In the genomic region with DNA sequence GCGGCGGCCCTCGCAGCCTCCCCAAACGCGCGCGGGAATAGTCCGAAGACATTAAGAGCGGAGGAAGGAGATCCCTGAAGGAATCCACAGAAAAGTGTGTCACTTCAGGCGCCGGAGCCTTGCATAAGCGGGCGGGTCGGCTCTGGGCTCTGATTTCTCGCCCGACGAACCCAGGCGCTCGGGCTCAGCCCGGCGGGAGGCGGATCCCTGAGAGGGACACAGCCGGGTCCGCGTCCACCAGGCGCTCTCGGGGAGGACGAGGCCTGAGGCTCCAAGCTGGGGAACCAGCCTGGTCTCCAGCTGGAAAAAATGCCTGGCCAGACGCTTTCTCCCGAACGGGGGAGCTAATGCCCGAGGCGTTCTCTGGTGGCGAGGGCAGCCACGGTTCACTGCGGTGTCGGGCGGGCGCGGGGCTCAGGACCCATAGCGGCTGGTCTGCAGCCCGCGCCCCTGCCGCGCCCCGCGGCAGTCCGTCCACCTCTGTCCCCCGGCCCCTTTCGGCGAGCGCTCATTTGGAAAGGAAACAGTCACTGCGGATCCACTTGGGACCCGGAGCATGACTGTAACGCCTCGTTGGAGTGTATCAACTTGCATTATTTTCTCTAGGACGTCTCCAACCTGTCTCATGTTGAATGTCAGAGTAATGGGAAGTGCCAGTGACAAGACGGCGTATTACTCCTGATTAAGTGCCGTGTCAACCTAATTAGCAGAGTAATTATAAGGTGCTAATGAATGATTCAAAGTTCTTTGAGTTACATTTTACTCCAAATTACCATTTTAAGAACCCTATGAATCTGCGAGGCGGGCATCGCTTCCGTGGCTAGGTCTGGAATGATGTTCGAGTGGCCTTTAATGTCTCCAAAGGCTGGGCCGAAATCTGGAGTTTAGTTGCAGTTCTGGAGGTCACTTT, we compare ENCODE assay signal across 9 cellular contexts. TPM values are rescaled to one million over a fixed set of nuclear protein-coding genes. Genes with fewer than 3 reads are reported as not detected.
DNase-seq lines count a peak whose midpoint lies in the region; ATAC-seq, FAIRE-seq and TF ChIP-seq lines count a peak whose summit lies in the region.
"Had no signal": no experiment of that assay in that cellular context is flagged by ENCODE, and none has a peak within 500 bp of the region (broad histone marks: within the 10 kb centered on the region; RNA-seq: fewer than 3 reads in every experiment).

No MANE protein-coding gene starts in this region.

- FAIRE-seq in H1 (lab: Jason Lieb, UNC), result no peak

- peaks cover 79% of the 10 kb centered on the region for H3K27me3 Mint-ChIP-seq in CD8-positive, alpha-beta T cell (ENCODE audit: low read depth)
- peaks cover 86% of the 10 kb centered on the region for H3K27me3 Mint-ChIP-seq in osteocyte (ENCODE audit: unreplicated experiment)

- no peak overlapping the region; the same call in 1 of the 2 replicates for H3K18ac ChIP-seq in H1 (ENCODE audit: extremely low read depth, low read length)

- no peak overlapping the region for H4K5ac ChIP-seq in H1 (ENCODE audit: insufficient read length, low read depth, low read length)

- POLR2A ChIA-PET in CD8-positive, alpha-beta T cell (lab: Charles Lee), result interaction anchor here (1.2 kb wide), 1 partner anchor 11 kb away, joined by 3 read pairs; no protein-coding TSS in a partner anchor
- POLR2A ChIA-PET in H1 (lab: Charles Lee; ENCODE audit: partially characterized antibody), result interaction anchor here (0.8 to 1.5 kb wide), 2 partner anchors 8 to 12 kb away, joined by 3 to 5 read pairs; no protein-coding TSS in a partner anchor

- ATAC-seq in CD8-positive, alpha-beta T cell, result no peak
- ATAC-seq in HG02973 (IDR thresholded peaks at IDR 0.05; ENCODE audit: unreplicated experiment), result no peak
- no peak for ATAC-seq in HG02938 (IDR thresholded peaks at IDR 0.05; ENCODE audit: unreplicated experiment)
- no peak for ATAC-seq in GM21526 (IDR thresholded peaks at IDR 0.05; ENCODE audit: low FRiP score, unreplicated experiment)

- no peak overlapping the region for H3K4ac ChIP-seq in H1 (replicated peaks; ENCODE audit: insufficient read length, low read depth, low read length)

- no peak overlapping the region for H3K9ac ChIP-seq in H1 (replicated peaks in 1 of 4; ENCODE audit: extremely low read depth in 1 of 4, low read depth in 3 of 4, low read length in 3 of 4)

- no peak overlapping the region for H2BK5ac ChIP-seq in H1 (ENCODE audit: low read depth, low read length)

- H3K23ac ChIP-seq in H1 (ENCODE audit: insufficient read length), result no peak overlapping the region

- peaks cover 24% of the 10 kb centered on the region for H3K4me1 Mint-ChIP-seq in CD8-positive, alpha-beta T cell (ENCODE audit: low read depth)
- H3K4me1 Mint-ChIP-seq in osteocyte (ENCODE audit: unreplicated experiment), result peaks cover 31% of the 10 kb centered on the region

- WGBS in H1 (ENCODE audit: extremely low coverage in 1 of 2, insufficient coverage in 1 of 2, insufficient read length in 1 of 2, insufficient replicate concordance in 2 of 2, low coverage in 1 of 2, low lambda C conversion rate in 2 of 2, missing lambda C conversion rate in 1 of 2), 2 experiments, result 3% methylated on average over 60 of the region's 66 CpGs; no CpG with 5 or more reads in 1 of the 2 experiments

- H3K4me3 ChIP-seq in CD8-positive, alpha-beta T cell (ENCODE audit: low read depth, low read length), result peak overlapping the region; percentile 28
- peak overlapping the region; percentile 46 for H3K4me3 ChIP-seq in MG63
- peak overlapping the region; percentile 12 to 59 (median 36); a peak in 7 of 8 replicates for H3K4me3 ChIP-seq in H1 (ENCODE audit: extremely low read depth in 1 of 4, insufficient read depth in 2 of 4, low read depth in 3 of 4, low read length in 4 of 4)

- H2BK12ac ChIP-seq in H1 (ENCODE audit: low read depth, low read length), result 0 out of 2 replicates have a peak overlapping the region, but pooled peaks have one; percentile 75

- no peak overlapping the region for H2BK20ac ChIP-seq in H1 (ENCODE audit: low read length)

- intact Hi-C loops in CD8-positive, alpha-beta T cell (cut with DNase I, micrococcal nuclease), result no loop called here

- no peak for TF ChIP-seq EP300 in H1 (IDR thresholded peaks at IDR 0.05; ENCODE audit: borderline replicate concordance in 1 of 2, low read depth in 2 of 2, low read length in 2 of 2)

- H2AK5ac ChIP-seq in H1 (ENCODE audit: low read depth, low read length), result no peak overlapping the region

- TF ChIP-seq RAD21 in H1 (IDR thresholded peaks at IDR 0.05 in 1 of 2, conservative IDR thresholded peaks at IDR 0.05 in 1 of 2; ENCODE audit: low read depth in 2 of 2, low read length in 2 of 2), result no peak

- peaks cover 14% of the 10 kb centered on the region for H3K9me3 Mint-ChIP-seq in CD8-positive, alpha-beta T cell
- peaks cover 14% of the 10 kb centered on the region for H3K9me3 Mint-ChIP-seq in osteocyte (ENCODE audit: unreplicated experiment)

- H3K36me3 ChIP-seq in CD8-positive, alpha-beta T cell (ENCODE audit: insufficient read depth, low read length), result no peaks in the 10 kb centered on the region
- no peaks in the 10 kb centered on the region for H3K36me3 ChIP-seq in MG63
- H3K36me3 ChIP-seq in H1 (ENCODE audit: control insufficient read depth in 2 of 4, insufficient read depth in 4 of 4, low read length in 3 of 4), result peaks cover 0 to 3% (median 0%) of the 10 kb centered on the region in 4 experiments; a peak in 1 of 8 replicates

- H3K79me2 ChIP-seq in H1 (ENCODE audit: control insufficient read depth in 1 of 2, insufficient read depth in 2 of 2, low read length in 2 of 2), result no peaks in the 10 kb centered on the region

- CTCF ChIA-PET in CD8-positive, alpha-beta T cell (lab: Charles Lee), result no interaction called here
- CTCF ChIA-PET in H1 (lab: Charles Lee; ENCODE audit: partially characterized antibody), result interaction anchor here (0.8 to 12.8 kb wide), 9 partner anchors 8 to 447 kb away, joined by 3 to 139 read pairs (median 5); no protein-coding TSS in a partner anchor

- H3K27ac ChIP-seq in CD8-positive, alpha-beta T cell (ENCODE audit: low read depth, low read length), result no peak overlapping the region
- H3K27ac ChIP-seq in H1 (ENCODE audit: low read depth, low read length), result no peak overlapping the region

- H3K9me3 ChIP-seq in CD8-positive, alpha-beta T cell (ENCODE audit: low read length), result peaks cover 5% of the 10 kb centered on the region
- no peaks in the 10 kb centered on the region for H3K9me3 ChIP-seq in MG63
- H3K9me3 ChIP-seq in H1 (ENCODE audit: insufficient read depth in 2 of 2, low read depth in 1 of 2, low read length in 1 of 2), result no peaks in the 10 kb centered on the region

- no peak overlapping the region for H2BK120ac ChIP-seq in H1 (replicated peaks; ENCODE audit: low read depth, low read length)

- peak overlapping the region; percentile 65 for H3K4me3 Mint-ChIP-seq in CD8-positive, alpha-beta T cell
- peak overlapping the region; percentile 76 for H3K4me3 Mint-ChIP-seq in osteocyte (ENCODE audit: unreplicated experiment)

- no peak overlapping the region for H2AFZ ChIP-seq in H1 (ENCODE audit: low read length)

- H3K23me2 ChIP-seq in H1 (ENCODE audit: low read depth, low read length), result peaks cover 10% of the 10 kb centered on the region; the same call in 1 of the 2 replicates

- H4K8ac ChIP-seq in H1 (ENCODE audit: extremely low read depth, insufficient read depth, low read length), result no peak overlapping the region; the same call in 1 of the 2 replicates

- no peak overlapping the region for H3K27ac Mint-ChIP-seq in CD8-positive, alpha-beta T cell
- H3K27ac Mint-ChIP-seq in osteocyte (ENCODE audit: unreplicated experiment), result no peak overlapping the region

- no peaks in the 10 kb centered on the region for H3K79me1 ChIP-seq in H1 (ENCODE audit: low read depth, low read length)

- H4K20me1 ChIP-seq in H1 (replicated peaks in 1 of 2; ENCODE audit: control insufficient read depth in 1 of 2, insufficient read depth in 2 of 2, low read length in 2 of 2), result peaks cover 10 to 26% of the 10 kb centered on the region in 2 experiments

- peaks cover 22% of the 10 kb centered on the region for H3K4me1 ChIP-seq in CD8-positive, alpha-beta T cell (ENCODE audit: insufficient read depth, low read length)
- peaks cover 9 to 35% (median 18%) of the 10 kb centered on the region in 4 experiments for H3K4me1 ChIP-seq in H1 (replicated peaks in 1 of 4; ENCODE audit: control insufficient read depth in 3 of 4, insufficient read depth in 4 of 4, low read length in 3 of 4)

- H3K27me3 ChIP-seq in CD8-positive, alpha-beta T cell (ENCODE audit: insufficient read depth, low read length), result peaks cover 82% of the 10 kb centered on the region
- H3K27me3 ChIP-seq in MG63 (peaks cover 34% of the 10 kb centered on the region), H1 (replicated peaks in 1 of 4; ENCODE audit: control insufficient read depth in 3 of 4, extremely low read depth in 1 of 4, insufficient read depth in 3 of 4, low read length in 3 of 4) (peaks cover 84 to 99% (median 96%) of the 10 kb centered on the region in 4 experiments)

- H3K14ac ChIP-seq in H1 (ENCODE audit: insufficient read length), result no peak overlapping the region

- peak in 1 of 7 experiments; percentile 48 for DNase-seq in CD8-positive, alpha-beta T cell
- DNase-seq in MG63 (no peak), H1 (ENCODE audit: low read depth in 1 of 2, low spot score in 2 of 2) (peak in 1 of 2 experiments; percentile 74), osteocyte (ENCODE audit: extremely low spot score, unreplicated experiment) (no peak), middle frontal gyrus (ENCODE audit: extremely low spot score, low spot score) (no peak)

- no peaks in the 10 kb centered on the region for H3K36me3 Mint-ChIP-seq in CD8-positive, alpha-beta T cell
- H3K36me3 Mint-ChIP-seq in osteocyte (ENCODE audit: unreplicated experiment), result peaks cover 4% of the 10 kb centered on the region

- H3K4me2 ChIP-seq in H1 (ENCODE audit: insufficient read depth in 1 of 2, low read depth in 2 of 2, low read length in 2 of 2), result peak overlapping the region; percentile 58 to 80

- TF ChIP-seq CTCF in CD8-positive, alpha-beta T cell (IDR thresholded peaks at IDR 0.05), result no peak
- TF ChIP-seq CTCF in H1 (IDR thresholded peaks at IDR 0.05; ENCODE audit: control extremely low read depth in 1 of 3, insufficient read depth in 1 of 3, low read depth in 1 of 3, low read length in 3 of 3) (no peak), osteocyte (IDR thresholded peaks at IDR 0.05) (no peak)

- no peak for TF ChIP-seq POLR2A in H1 (IDR thresholded peaks at IDR 0.05; ENCODE audit: control extremely low read depth in 1 of 2, low read depth in 2 of 2, low read length in 2 of 2)

- no peak overlapping the region for H4K91ac ChIP-seq in H1 (replicated peaks; ENCODE audit: insufficient read length, low read length)

- no peak overlapping the region for H3K56ac ChIP-seq in H1 (replicated peaks; ENCODE audit: insufficient read length, low read depth, low read length)

- no peak overlapping the region for H2BK15ac ChIP-seq in H1 (ENCODE audit: low read length)

RNA-seq across cellular contexts. Expression of gene BARHL2, which starts 1.6 kb away (rescaled TPM):
- not detected for total RNA-seq in CD8-positive, alpha-beta T cell
- total RNA-seq in MG63 (2014; rRNA removed; shearing (Covaris generic); ENCODE audit: low replicate concordance), result not detected in 2 replicates
- total RNA-seq in H1 (2021; fragmentation: NEBNext Ultra II Directional; extraction: Animal tissue kit (Norgen Biotek cat#: 25700)), result 0.15 TPM in 2 replicates
- polyA plus RNA-seq in H1 (2011; rRNA removed), result not detected in 2 replicates
- polyA plus RNA-seq in H1 (2011; cell fraction: cytosol; rRNA removed), result not detected
- polyA plus RNA-seq in H1 (2011; cell fraction: nucleus; rRNA removed), result not detected
- polyA plus RNA-seq in H1 (2012, experiment 1 of 2), result not detected in 4 replicates
- polyA plus RNA-seq in H1 (2012, experiment 2 of 2), result not detected
- polyA plus RNA-seq in H1 (2013, experiment 1 of 2), result 0.02 TPM
- polyA plus RNA-seq in H1 (2013, experiment 2 of 2), result 0.04 TPM
- not detected in 2 replicates for polyA minus RNA-seq in H1 (2011; rRNA and poly(A)+ RNA removed)
- polyA minus RNA-seq in H1 (2011; cell fraction: cytosol; rRNA and poly(A)+ RNA removed), result not detected
- polyA minus RNA-seq in H1 (2011; cell fraction: nucleus; rRNA and poly(A)+ RNA removed), result not detected
- not detected in 2 replicates for total RNA-seq in osteocyte
- total RNA-seq: LHCN-M2 had no signal
